ENCODE assay signal across 8 cellular contexts in genomic region chr9:137423810-137424291, GRCh38. TPM values are rescaled to one million over a fixed set of nuclear protein-coding genes. Genes with fewer than 3 reads are reported as not detected.
DNase-seq lines count a peak whose midpoint lies in the region; ATAC-seq and TF ChIP-seq lines count a peak whose summit lies in the region.

No MANE protein-coding gene starts in this region.

- peak overlapping the region; percentile 81 to 86 for H3K4me3 ChIP-seq in SK-N-SH (ENCODE audit: low read depth in 2 of 2, low read length in 1 of 2)
- H3K4me3 ChIP-seq in cardiac muscle cell, result peak overlapping the region; percentile 69
- peak overlapping the region; percentile 37 to 94 (median 86) for H3K4me3 ChIP-seq in sigmoid colon
- H3K4me3 ChIP-seq in Karpas-422 (ENCODE audit: low read length), result no peak overlapping the region

- peaks cover 0 to 21% of the 10 kb centered on the region in 2 experiments; a peak in 2 of 4 replicates for H3K4me1 ChIP-seq in SK-N-SH (ENCODE audit: control insufficient read depth in 1 of 2, insufficient read depth in 2 of 2, low read depth in 1 of 2, low read length in 1 of 2)
- peaks cover 13% of the 10 kb centered on the region for H3K4me1 ChIP-seq in cardiac muscle cell (ENCODE audit: low read depth)
- H3K4me1 ChIP-seq in sigmoid colon, result peaks cover 0 to 45% (median 29%) of the 10 kb centered on the region in 4 donors
- peaks cover 17% of the 10 kb centered on the region for H3K4me1 ChIP-seq in Karpas-422 (ENCODE audit: low read length)

- no peak for TF ChIP-seq POLR2A in sigmoid colon (IDR thresholded peaks at IDR 0.05)

- no peaks in the 10 kb centered on the region for H3K27me3 ChIP-seq in SK-N-SH (ENCODE audit: insufficient read depth)
- no peaks in the 10 kb centered on the region for H3K27me3 ChIP-seq in cardiac muscle cell
- no peaks in the 10 kb centered on the region for H3K27me3 ChIP-seq in sigmoid colon
- no peaks in the 10 kb centered on the region for H3K27me3 ChIP-seq in Karpas-422 (ENCODE audit: low read length)

- no peak for TF ChIP-seq CTCF in SK-N-SH (IDR thresholded peaks at IDR 0.05)
- TF ChIP-seq CTCF in cardiac muscle cell (IDR thresholded peaks at IDR 0.05; ENCODE audit: low read depth, low read length), result no peak
- no peak for TF ChIP-seq CTCF in sigmoid colon (IDR thresholded peaks at IDR 0.05)

- no peak for TF ChIP-seq RAD21 in SK-N-SH (IDR thresholded peaks at IDR 0.05; ENCODE audit: low read length)

- H3F3A ChIP-seq in SK-N-SH (replicated peaks; ENCODE audit: insufficient read depth), result peaks cover 12% of the 10 kb centered on the region

- H3K27ac ChIP-seq in SK-N-SH (ENCODE audit: low read depth in 2 of 2, low read length in 1 of 2) (no peak overlapping the region), cardiac muscle cell (no peak overlapping the region), sigmoid colon (peak overlapping the region; percentile 72 to 77 (median 73)), Karpas-422 (ENCODE audit: low read length) (no peak overlapping the region)

- H3K9me2 ChIP-seq in SK-N-SH, result no peaks in the 10 kb centered on the region
- no peaks in the 10 kb centered on the region for H3K9me2 ChIP-seq in Karpas-422 (replicated peaks; ENCODE audit: insufficient read depth, low read length)

- intact Hi-C loops in sigmoid colon (cut with DNase I), result loop anchor here (1.0 to 5.0 kb wide), 3 partner anchors 21 to 100 kb away; partner anchors contain the start of gene NSMF

- H3K9ac ChIP-seq in SK-N-SH, result no peak overlapping the region
- H3K9ac ChIP-seq in Karpas-422 (ENCODE audit: low read length), result no peak overlapping the region

- H3K79me2 ChIP-seq in SK-N-SH (ENCODE audit: insufficient read depth) (peaks cover 27% of the 10 kb centered on the region), Karpas-422 (ENCODE audit: low read length) (peaks cover 13% of the 10 kb centered on the region)

- POLR2A ChIA-PET in SK-N-SH (lab: Yijun Ruan, JAX), result no interaction called here

- TF ChIP-seq EP300 in SK-N-SH (IDR thresholded peaks at IDR 0.05; ENCODE audit: borderline replicate concordance in 1 of 2, low read depth in 1 of 2, low read length in 1 of 2) (no peak), sigmoid colon (IDR thresholded peaks at IDR 0.05) (no peak)

- H3K4me2 ChIP-seq in SK-N-SH (peak overlapping the region; percentile 59), Karpas-422 (ENCODE audit: low read depth, low read length, poor library complexity, severe bottlenecking) (no peak overlapping the region)

- H4K20me1 ChIP-seq in SK-N-SH (ENCODE audit: insufficient read depth) (no peaks in the 10 kb centered on the region), Karpas-422 (ENCODE audit: insufficient read depth, low read depth, low read length) (no peaks in the 10 kb centered on the region)

- H3K9me3 ChIP-seq in SK-N-SH (no peaks in the 10 kb centered on the region), cardiac muscle cell (ENCODE audit: low read depth) (no peaks in the 10 kb centered on the region), sigmoid colon (no peaks in the 10 kb centered on the region), Karpas-422 (ENCODE audit: low read length) (no peaks in the 10 kb centered on the region)

- CTCF ChIA-PET in SK-N-SH (lab: Yijun Ruan, JAX), result interaction anchor here (0.7 to 4.4 kb wide), 13 partner anchors 9 to 661 kb away, joined by 3 to 27 read pairs (median 5); partner anchors contain the start of genes NRARP and PNPLA7

- WGBS in SK-N-SH (ENCODE audit: low lambda C conversion rate), result 100% methylated on average over 2 of the region's 39 CpGs
- 3 to 17% methylated on average over 39 of the region's 39 CpGs for WGBS in sigmoid colon, 2 donors

- no peaks in the 10 kb centered on the region for H3K36me3 ChIP-seq in SK-N-SH (replicated peaks in 1 of 2; ENCODE audit: control insufficient read depth in 1 of 2, insufficient read depth in 2 of 2, low read length in 1 of 2)
- no peaks in the 10 kb centered on the region for H3K36me3 ChIP-seq in cardiac muscle cell
- no peaks in the 10 kb centered on the region for H3K36me3 ChIP-seq in sigmoid colon
- H3K36me3 ChIP-seq in Karpas-422 (ENCODE audit: insufficient read depth, low read length), result no peaks in the 10 kb centered on the region

- H2AFZ ChIP-seq in SK-N-SH (ENCODE audit: low read depth) (peak overlapping the region; percentile 88; the same call in 1 of the 2 replicates), Karpas-422 (ENCODE audit: low read length) (no peak overlapping the region)

- DNase-seq in A172 (ENCODE audit: low spot score), result peak; percentile 45
- DNase-seq in SK-N-SH, result no peak
- no peak for DNase-seq in cardiac muscle cell (ENCODE audit: low read depth in 1 of 2, low spot score in 1 of 2)
- peak; percentile 82 for DNase-seq in sigmoid colon
- no peak for DNase-seq in Karpas-422
- DNase-seq in iPS-NIHi11 (ENCODE audit: low spot score), result no peak
- no peak for DNase-seq in NCI-H2029 treated with DMSO at 0.1 percent for 48 hours (lab: John Stamatoyannopoulos, UW)

- peak; percentile 6 for ATAC-seq in GM19463 (IDR thresholded peaks at IDR 0.05; ENCODE audit: unreplicated experiment)

TF ChIP-seq in SK-N-SH, 30 proteins besides CTCF, POLR2A, EP300 and RAD21:
- TF ChIP-seq POLR2AphosphoS5 (IDR thresholded peaks at IDR 0.05; ENCODE audit: low read depth, low read length) (no peak), RCOR1 (IDR thresholded peaks at IDR 0.05; ENCODE audit: low read length) (no peak), MXI1 (IDR thresholded peaks at IDR 0.05; ENCODE audit: low read depth, low read length) (no peak), EZH2phosphoT487 (IDR thresholded peaks at IDR 0.05; ENCODE audit: borderline replicate concordance, low read depth) (no peak), CHD2 (IDR thresholded peaks at IDR 0.05; ENCODE audit: low read length, partially characterized antibody) (no peak), FOSL2 (IDR thresholded peaks at IDR 0.05; ENCODE audit: borderline replicate concordance, low read depth) (no peak)

RNA-seq across cellular contexts. Expression of gene NOXA1, which starts 0.7 kb away (rescaled TPM):
- total RNA-seq in A172 (2014; rRNA removed; shearing (Covaris generic)), result 1.7 and 3.3 TPM in 2 replicates
- polyA plus RNA-seq in SK-N-SH (2012; rRNA removed), result 0.39 and 0.67 TPM in 2 replicates
- polyA plus RNA-seq in SK-N-SH (2012; cell fraction: cytosol; rRNA removed), result 0.12 and 0.22 TPM in 2 replicates
- 5.1 and 9.4 TPM in 2 replicates for polyA plus RNA-seq in SK-N-SH (2012; cell fraction: nucleus; rRNA removed)
- 6.8 and 12.0 TPM in 2 replicates for total RNA-seq in cardiac muscle cell
- polyA plus RNA-seq in cardiac muscle cell, result 8.1 and 14.9 TPM in 2 replicates
- 1 to 10 TPM; 1.4 to 3.3 (median 2.9) TPM for total RNA-seq in sigmoid colon
- 10 to 100 TPM; 15.0 to 16.4 (median 15.4) TPM for polyA plus RNA-seq in sigmoid colon
- total RNA-seq in Karpas-422 (2014; rRNA removed; shearing (Covaris generic); ENCODE audit: low replicate concordance), result 0.51 TPM in 1 of 2 replicates, not detected in the other

RNA-seq across cellular contexts. Expression of gene EXD3, which starts 0.9 kb away (rescaled TPM):
- 3.4 and 9.9 TPM in 2 replicates for total RNA-seq in A172 (2014; rRNA removed; shearing (Covaris generic))
- polyA plus RNA-seq in SK-N-SH (2012; rRNA removed), result 11.5 and 14.2 TPM in 2 replicates
- polyA plus RNA-seq in SK-N-SH (2012; cell fraction: cytosol; rRNA removed), result 5.2 and 7.4 TPM in 2 replicates
- polyA plus RNA-seq in SK-N-SH (2012; cell fraction: nucleus; rRNA removed), result 50.1 and 63.9 TPM in 2 replicates
- 14.3 and 72.1 TPM in 2 replicates for total RNA-seq in cardiac muscle cell
- polyA plus RNA-seq in cardiac muscle cell, result 32.3 and 52.4 TPM in 2 replicates
- total RNA-seq in sigmoid colon, result 10 to 100 TPM in 2 of 4 donors, 1 to 10 TPM in 2; 8.9 to 25.5 (median 11.8) TPM
- 10 to 100 TPM; 18.0 to 29.7 (median 26.6) TPM for polyA plus RNA-seq in sigmoid colon
- 2.8 and 7.8 TPM in 2 replicates for total RNA-seq in Karpas-422 (2014; rRNA removed; shearing (Covaris generic); ENCODE audit: low replicate concordance)

RNA-seq across cellular contexts. Expression of gene ENTPD8, which starts 17.3 kb away (rescaled TPM):
- 0.83 and 0.98 TPM in 2 replicates for total RNA-seq in A172 (2014; rRNA removed; shearing (Covaris generic))
- 0.18 and 0.30 TPM in 2 replicates for polyA plus RNA-seq in SK-N-SH (2012; rRNA removed)
- polyA plus RNA-seq in SK-N-SH (2012; cell fraction: cytosol; rRNA removed), result 0.03 and 0.12 TPM in 2 replicates
- polyA plus RNA-seq in SK-N-SH (2012; cell fraction: nucleus; rRNA removed), result 2.2 and 2.6 TPM in 2 replicates
- 0.51 and 0.56 TPM in 2 replicates for total RNA-seq in cardiac muscle cell
- 0.15 and 1.7 TPM in 2 replicates for polyA plus RNA-seq in cardiac muscle cell
- under 1 TPM in 1 of 4 donors, not detected in 3; 0.71 TPM for total RNA-seq in sigmoid colon
- 10 to 100 TPM; 32.4 to 65.3 (median 44.4) TPM for polyA plus RNA-seq in sigmoid colon
- not detected in 2 replicates for total RNA-seq in Karpas-422 (2014; rRNA removed; shearing (Covaris generic); ENCODE audit: low replicate concordance)

RNA-seq across cellular contexts. Expression of gene NSMF, which starts 35.3 kb away (rescaled TPM):
- 45.1 and 46.4 TPM in 2 replicates for total RNA-seq in A172 (2014; rRNA removed; shearing (Covaris generic))
- polyA plus RNA-seq in SK-N-SH (2012; rRNA removed) (58.6 and 58.8 TPM in 2 replicates), cardiac muscle cell (73.0 and 113 TPM in 2 replicates), sigmoid colon (10 to 100 TPM; 24.0 to 50.4 (median 42.4) TPM)
- polyA plus RNA-seq in SK-N-SH (2012; cell fraction: cytosol; rRNA removed), result 23.7 and 36.2 TPM in 2 replicates
- polyA plus RNA-seq in SK-N-SH (2012; cell fraction: nucleus; rRNA removed), result 185 and 220 TPM in 2 replicates
- total RNA-seq in cardiac muscle cell (75.6 and 107 TPM in 2 replicates), sigmoid colon (10 to 100 TPM; 21.8 to 33.8 (median 27.4) TPM)
- 36.4 and 55.4 TPM in 2 replicates for total RNA-seq in Karpas-422 (2014; rRNA removed; shearing (Covaris generic); ENCODE audit: low replicate concordance)

Comparison
In these comparisons a context has a peak if more than half of its experiments do, and no peak if none do; other contexts are left out.
1. DNase-seq: peak in A172 (single experiment) and sigmoid colon (single experiment); none in SK-N-SH (single experiment), cardiac muscle cell (0 of 2), Karpas-422 (single experiment), iPS-NIHi11 (single experiment) and NCI-H2029 treated with DMSO at 0.1 percent for 48 hours (single experiment).
2. H3K27ac ChIP-seq: peak in sigmoid colon (4 of 4); none in SK-N-SH (0 of 2), cardiac muscle cell (single experiment) and Karpas-422 (single experiment).